Comparison of ENCODE assay signal across 25 cellular contexts in genomic region chr19:41960973-41961372, GRCh38. TPM values are rescaled to one million over a fixed set of nuclear protein-coding genes. Genes with fewer than 3 reads are reported as not detected.
DNase-seq lines count a peak whose midpoint lies in the region; ATAC-seq, FAIRE-seq and TF ChIP-seq lines count a peak whose summit lies in the region.
"Had no signal": no experiment of that assay in that cellular context is flagged by ENCODE, and none has a peak within 500 bp of the region (broad histone marks: within the 10 kb centered on the region; RNA-seq: fewer than 3 reads in every experiment).

No MANE protein-coding gene starts in this region.

- FAIRE-seq in GM12891 (lab: Jason Lieb, UNC), result no peak
- FAIRE-seq: colon had no signal

- H3K4me1 Mint-ChIP-seq in natural killer cell, result peaks cover 16 to 23% of the 10 kb centered on the region in 2 donors
- peaks cover 15 to 20% of the 10 kb centered on the region in 2 donors for H3K4me1 Mint-ChIP-seq in natural killer cell treated with Interleukin-12 subunit alpha and Interleukin-12 subunit beta and Interleukin-15 and Interleukin-18, amount 100 ng/mL, for 72 hours (ENCODE audit: low read depth in 2 of 2)
- H3K4me1 Mint-ChIP-seq in activated T-helper 1 cell treated with anti-CD3 and anti-CD28 coated beads, Interleukin-12 subunit alpha, Interleukin-12 subunit beta, Interleukin-2, Interleukin-4 antibody, amounts not matched to agents 30 ng/mL and 10 ng/mL and 1 ng/mL, durations not matched to agents 14 hours and 24 hours and 36 hours (ENCODE audit: low read depth), result peaks cover 17% of the 10 kb centered on the region
- peaks cover 6% of the 10 kb centered on the region for H3K4me1 Mint-ChIP-seq in progenitor cell of endocrine pancreas (ENCODE audit: low read depth)

- no peak for DNase-seq in natural killer cell
- no peak for DNase-seq in natural killer cell treated with Interleukin-12 subunit alpha and Interleukin-12 subunit beta and Interleukin-15 and Interleukin-18, amount 100 ng/mL, for 72 hours (ENCODE audit: low spot score)
- DNase-seq in NB4 (ENCODE audit: low read depth), result peak; percentile 43
- DNase-seq in activated T-helper 1 cell treated with anti-CD3 and anti-CD28 coated beads, Interleukin-12 subunit alpha, Interleukin-12 subunit beta, Interleukin-2, Interleukin-4 antibody, amounts not matched to agents 30 ng/mL and 10 ng/mL and 1 ng/mL, durations not matched to agents 14 hours and 24 hours and 36 hours (ENCODE audit: low spot score), result no peak
- no peak for DNase-seq in progenitor cell of endocrine pancreas (ENCODE audit: low spot score, unreplicated experiment)
- DNase-seq in mesenteric fat pad (ENCODE audit: low spot score), result no peak
- DNase-seq in GM12891 (ENCODE audit: insufficient read length, low spot score), result no peak
- DNase-seq in AG08396 (ENCODE audit: low spot score), result no peak
- DNase-seq: activated CD4-positive, alpha-beta memory T cell treated with anti-CD3 and anti-CD28 coated beads, Interleukin-2, amount 10 ng/mL, durations not matched to agents 7 days and 5 days; activated CD4-positive, CD25-positive, alpha-beta regulatory T cell; activated T-cell treated with anti-CD3 and anti-CD28 coated beads, Interleukin-2, amount 50 U/mL, for 24 hours; DND-41; endodermal cell; HFFc6; NCI-H226; Peyer's patch; stimulated activated CD4-positive, alpha-beta T cell treated with anti-CD3 and anti-CD28 coated beads, Interleukin-4, amount 100 ng/mL, for 1 hour; T-helper 2 cell had no signal

- H3K4me3 Mint-ChIP-seq in natural killer cell (peak overlapping the region; percentile 31), progenitor cell of endocrine pancreas (ENCODE audit: low read depth) (no peak overlapping the region)
- no peak overlapping the region for H3K4me3 Mint-ChIP-seq in natural killer cell treated with Interleukin-12 subunit alpha and Interleukin-12 subunit beta and Interleukin-15 and Interleukin-18, amount 100 ng/mL, for 72 hours
- peak overlapping the region; percentile 52 for H3K4me3 Mint-ChIP-seq in activated T-helper 1 cell treated with anti-CD3 and anti-CD28 coated beads, Interleukin-12 subunit alpha, Interleukin-12 subunit beta, Interleukin-2, Interleukin-4 antibody, amounts not matched to agents 30 ng/mL and 10 ng/mL and 1 ng/mL, durations not matched to agents 14 hours and 24 hours and 36 hours
- H3K4me3 Mint-ChIP-seq: activated CD4-positive, alpha-beta memory T cell treated with anti-CD3 and anti-CD28 coated beads, Interleukin-2, amount 10 ng/mL, durations not matched to agents 7 days and 5 days; activated naive CD4-positive, alpha-beta T cell treated with anti-CD3 and anti-CD28 coated beads, Interleukin-2, amount 50 U/mL, for 24 hours; activated T-cell treated with anti-CD3 and anti-CD28 coated beads, Interleukin-2, amount 50 U/mL, for 24 hours; endodermal cell; HFFc6; stimulated activated naive CD8-positive, alpha-beta T cell treated with anti-CD3 and anti-CD28 coated beads, Interleukin-15, Interleukin-2, amounts not matched to agents 100 ng/mL and 50 ng/mL, for 24 hours had no signal

- intact Hi-C loops in natural killer cell (cut with micrococcal nuclease), result no loop called here
- intact Hi-C loops in activated T-helper 1 cell treated with anti-CD3 and anti-CD28 coated beads, Interleukin-12 subunit alpha, Interleukin-12 subunit beta, Interleukin-2, Interleukin-4 antibody, amounts not matched to agents 30 ng/mL and 10 ng/mL and 1 ng/mL, durations not matched to agents 14 hours and 24 hours and 36 hours (cut with micrococcal nuclease), result no loop called here

- TF ChIP-seq POLR2A in NB4 (IDR thresholded peaks at IDR 0.05; ENCODE audit: extremely low read depth, insufficient read length), result no peak
- no peak for TF ChIP-seq POLR2A in GM12891 (IDR thresholded peaks at IDR 0.05; ENCODE audit: low read depth, low read length)

- TF ChIP-seq CTCF in natural killer cell (IDR thresholded peaks at IDR 0.05) (no peak), NB4 (IDR thresholded peaks at IDR 0.05; ENCODE audit: low read depth, low read length) (no peak), progenitor cell of endocrine pancreas (IDR thresholded peaks at IDR 0.05; ENCODE audit: unreplicated experiment) (no peak)

- no peaks in the 10 kb centered on the region for H3K9me3 Mint-ChIP-seq in natural killer cell
- no peaks in the 10 kb centered on the region for H3K9me3 Mint-ChIP-seq in natural killer cell treated with Interleukin-12 subunit alpha and Interleukin-12 subunit beta and Interleukin-15 and Interleukin-18, amount 100 ng/mL, for 72 hours
- no peaks in the 10 kb centered on the region for H3K9me3 Mint-ChIP-seq in activated T-helper 1 cell treated with anti-CD3 and anti-CD28 coated beads, Interleukin-12 subunit alpha, Interleukin-12 subunit beta, Interleukin-2, Interleukin-4 antibody, amounts not matched to agents 30 ng/mL and 10 ng/mL and 1 ng/mL, durations not matched to agents 14 hours and 24 hours and 36 hours
- no peaks in the 10 kb centered on the region for H3K9me3 Mint-ChIP-seq in progenitor cell of endocrine pancreas (ENCODE audit: low read depth)
- H3K9me3 Mint-ChIP-seq: activated CD4-positive, alpha-beta memory T cell treated with anti-CD3 and anti-CD28 coated beads, Interleukin-2, amount 10 ng/mL, durations not matched to agents 7 days and 5 days; activated naive CD4-positive, alpha-beta T cell treated with anti-CD3 and anti-CD28 coated beads, Interleukin-2, amount 50 U/mL, for 24 hours; activated T-cell treated with anti-CD3 and anti-CD28 coated beads, Interleukin-2, amount 50 U/mL, for 24 hours; endodermal cell; HFFc6; stimulated activated naive CD8-positive, alpha-beta T cell treated with anti-CD3 and anti-CD28 coated beads, Interleukin-15, Interleukin-2, amounts not matched to agents 100 ng/mL and 50 ng/mL, for 24 hours had no signal

- no peak overlapping the region for H3K4me3 ChIP-seq in NB4 (ENCODE audit: low read depth, low read length)
- H3K4me3 ChIP-seq: Peyer's patch, smooth muscle cell, tibial nerve had no signal

- H3K27me3 Mint-ChIP-seq in natural killer cell (ENCODE audit: low read depth in 2 of 2) (no peaks in the 10 kb centered on the region), progenitor cell of endocrine pancreas (no peaks in the 10 kb centered on the region)
- no peaks in the 10 kb centered on the region for H3K27me3 Mint-ChIP-seq in natural killer cell treated with Interleukin-12 subunit alpha and Interleukin-12 subunit beta and Interleukin-15 and Interleukin-18, amount 100 ng/mL, for 72 hours
- peaks cover 2% of the 10 kb centered on the region for H3K27me3 Mint-ChIP-seq in activated T-helper 1 cell treated with anti-CD3 and anti-CD28 coated beads, Interleukin-12 subunit alpha, Interleukin-12 subunit beta, Interleukin-2, Interleukin-4 antibody, amounts not matched to agents 30 ng/mL and 10 ng/mL and 1 ng/mL, durations not matched to agents 14 hours and 24 hours and 36 hours (ENCODE audit: insufficient read depth)
- H3K27me3 Mint-ChIP-seq: activated CD4-positive, alpha-beta memory T cell treated with anti-CD3 and anti-CD28 coated beads, Interleukin-2, amount 10 ng/mL, durations not matched to agents 7 days and 5 days; activated naive CD4-positive, alpha-beta T cell treated with anti-CD3 and anti-CD28 coated beads, Interleukin-2, amount 50 U/mL, for 24 hours; activated T-cell treated with anti-CD3 and anti-CD28 coated beads, Interleukin-2, amount 50 U/mL, for 24 hours; stimulated activated naive CD8-positive, alpha-beta T cell treated with anti-CD3 and anti-CD28 coated beads, Interleukin-15, Interleukin-2, amounts not matched to agents 100 ng/mL and 50 ng/mL, for 24 hours had no signal

- no peak for ATAC-seq in natural killer cell
- no peak for ATAC-seq in natural killer cell treated with Interleukin-12 subunit alpha and Interleukin-12 subunit beta and Interleukin-15 and Interleukin-18, amount 100 ng/mL, for 72 hours

- H3K27ac Mint-ChIP-seq in natural killer cell (no peak overlapping the region), progenitor cell of endocrine pancreas (peak overlapping the region; percentile 16)
- no peak overlapping the region for H3K27ac Mint-ChIP-seq in natural killer cell treated with Interleukin-12 subunit alpha and Interleukin-12 subunit beta and Interleukin-15 and Interleukin-18, amount 100 ng/mL, for 72 hours
- H3K27ac Mint-ChIP-seq in activated T-helper 1 cell treated with anti-CD3 and anti-CD28 coated beads, Interleukin-12 subunit alpha, Interleukin-12 subunit beta, Interleukin-2, Interleukin-4 antibody, amounts not matched to agents 30 ng/mL and 10 ng/mL and 1 ng/mL, durations not matched to agents 14 hours and 24 hours and 36 hours, result no peak overlapping the region
- H3K27ac Mint-ChIP-seq: activated CD4-positive, alpha-beta memory T cell treated with anti-CD3 and anti-CD28 coated beads, Interleukin-2, amount 10 ng/mL, durations not matched to agents 7 days and 5 days; activated naive CD4-positive, alpha-beta T cell treated with anti-CD3 and anti-CD28 coated beads, Interleukin-2, amount 50 U/mL, for 24 hours; activated T-cell treated with anti-CD3 and anti-CD28 coated beads, Interleukin-2, amount 50 U/mL, for 24 hours; endodermal cell; HFFc6; stimulated activated naive CD8-positive, alpha-beta T cell treated with anti-CD3 and anti-CD28 coated beads, Interleukin-15, Interleukin-2, amounts not matched to agents 100 ng/mL and 50 ng/mL, for 24 hours had no signal

- H3K36me3 Mint-ChIP-seq in natural killer cell (no peaks in the 10 kb centered on the region), progenitor cell of endocrine pancreas (ENCODE audit: insufficient read depth) (peaks cover 1% of the 10 kb centered on the region)
- no peaks in the 10 kb centered on the region for H3K36me3 Mint-ChIP-seq in natural killer cell treated with Interleukin-12 subunit alpha and Interleukin-12 subunit beta and Interleukin-15 and Interleukin-18, amount 100 ng/mL, for 72 hours
- H3K36me3 Mint-ChIP-seq in activated T-helper 1 cell treated with anti-CD3 and anti-CD28 coated beads, Interleukin-12 subunit alpha, Interleukin-12 subunit beta, Interleukin-2, Interleukin-4 antibody, amounts not matched to agents 30 ng/mL and 10 ng/mL and 1 ng/mL, durations not matched to agents 14 hours and 24 hours and 36 hours (ENCODE audit: low read depth), result no peaks in the 10 kb centered on the region
- H3K36me3 Mint-ChIP-seq: activated naive CD4-positive, alpha-beta T cell treated with anti-CD3 and anti-CD28 coated beads, Interleukin-2, amount 50 U/mL, for 24 hours had no signal

RNA-seq across cellular contexts. Expression of gene RABAC1, which starts 1.9 kb away (rescaled TPM):
- total RNA-seq in natural killer cell (10 to 100 TPM; 76.8 to 100.0 (median 78.4) TPM), progenitor cell of endocrine pancreas (86.6 and 87.7 TPM in 2 replicates), mesenteric fat pad (145 TPM)
- 10 to 100 TPM; 79.6 to 89.7 TPM for total RNA-seq in natural killer cell treated with Interleukin-12 subunit alpha and Interleukin-12 subunit beta and Interleukin-15 and Interleukin-18, amount 100 ng/mL, for 72 hours
- total RNA-seq in activated T-helper 1 cell treated with anti-CD3 and anti-CD28 coated beads, Interleukin-12 subunit alpha, Interleukin-12 subunit beta, Interleukin-2, Interleukin-4 antibody, amounts not matched to agents 30 ng/mL and 10 ng/mL and 1 ng/mL, durations not matched to agents 14 hours and 24 hours and 36 hours, result 36.2 and 41.3 TPM in 2 replicates
- 49.2 TPM for polyA plus RNA-seq in GM12891 (2012; ENCODE audit: low read depth, missing spikeins)

RNA-seq across cellular contexts. Expression of gene ERFL, which starts 32.7 kb away (rescaled TPM):
- 1 to 10 TPM; 1.1 to 2.1 (median 1.5) TPM for total RNA-seq in natural killer cell
- under 1 TPM; 0.67 TPM for total RNA-seq in natural killer cell treated with Interleukin-12 subunit alpha and Interleukin-12 subunit beta and Interleukin-15 and Interleukin-18, amount 100 ng/mL, for 72 hours
- total RNA-seq in activated T-helper 1 cell treated with anti-CD3 and anti-CD28 coated beads, Interleukin-12 subunit alpha, Interleukin-12 subunit beta, Interleukin-2, Interleukin-4 antibody, amounts not matched to agents 30 ng/mL and 10 ng/mL and 1 ng/mL, durations not matched to agents 14 hours and 24 hours and 36 hours, result 3.1 TPM in 2 replicates
- total RNA-seq in progenitor cell of endocrine pancreas, result 0.84 and 1.2 TPM in 2 replicates
- 0.19 TPM for total RNA-seq in mesenteric fat pad
- 0.76 TPM for polyA plus RNA-seq in GM12891 (2012; ENCODE audit: low read depth, missing spikeins)
- total RNA-seq: M059J, SK-MEL-5 had no signal

RNA-seq across cellular contexts. Expression of gene ATP1A3, which starts 33.1 kb away (rescaled TPM):
- 10 to 100 TPM; 13.5 to 18.2 (median 14.0) TPM for total RNA-seq in natural killer cell
- 1 to 10 TPM; 2.0 to 4.2 TPM for total RNA-seq in natural killer cell treated with Interleukin-12 subunit alpha and Interleukin-12 subunit beta and Interleukin-15 and Interleukin-18, amount 100 ng/mL, for 72 hours
- total RNA-seq in activated T-helper 1 cell treated with anti-CD3 and anti-CD28 coated beads, Interleukin-12 subunit alpha, Interleukin-12 subunit beta, Interleukin-2, Interleukin-4 antibody, amounts not matched to agents 30 ng/mL and 10 ng/mL and 1 ng/mL, durations not matched to agents 14 hours and 24 hours and 36 hours, result 0.93 and 1.4 TPM in 2 replicates
- 0.29 TPM in 2 replicates for total RNA-seq in progenitor cell of endocrine pancreas
- total RNA-seq in mesenteric fat pad, result not detected
- 1.6 TPM for polyA plus RNA-seq in GM12891 (2012; ENCODE audit: low read depth, missing spikeins)
- total RNA-seq: smooth muscle cell, tibial nerve had no signal
- polyA plus RNA-seq: smooth muscle cell had no signal

Comparison
In these comparisons a context has a peak if more than half of its experiments do, and no peak if none do; other contexts are left out.
1. H3K4me3 Mint-ChIP-seq: peak in natural killer cell (single experiment) and activated T-helper 1 cell treated with anti-CD3 and anti-CD28 coated beads, Interleukin-12 subunit alpha, Interleukin-12 subunit beta, Interleukin-2, Interleukin-4 antibody, amounts not matched to agents 30 ng/mL and 10 ng/mL and 1 ng/mL, durations not matched to agents 14 hours and 24 hours and 36 hours (single experiment); none in natural killer cell treated with Interleukin-12 subunit alpha and Interleukin-12 subunit beta and Interleukin-15 and Interleukin-18, amount 100 ng/mL, for 72 hours (single experiment) and progenitor cell of endocrine pancreas (single experiment).